Comparison of ENCODE assay signal across 9 cellular contexts in the genomic region with DNA sequence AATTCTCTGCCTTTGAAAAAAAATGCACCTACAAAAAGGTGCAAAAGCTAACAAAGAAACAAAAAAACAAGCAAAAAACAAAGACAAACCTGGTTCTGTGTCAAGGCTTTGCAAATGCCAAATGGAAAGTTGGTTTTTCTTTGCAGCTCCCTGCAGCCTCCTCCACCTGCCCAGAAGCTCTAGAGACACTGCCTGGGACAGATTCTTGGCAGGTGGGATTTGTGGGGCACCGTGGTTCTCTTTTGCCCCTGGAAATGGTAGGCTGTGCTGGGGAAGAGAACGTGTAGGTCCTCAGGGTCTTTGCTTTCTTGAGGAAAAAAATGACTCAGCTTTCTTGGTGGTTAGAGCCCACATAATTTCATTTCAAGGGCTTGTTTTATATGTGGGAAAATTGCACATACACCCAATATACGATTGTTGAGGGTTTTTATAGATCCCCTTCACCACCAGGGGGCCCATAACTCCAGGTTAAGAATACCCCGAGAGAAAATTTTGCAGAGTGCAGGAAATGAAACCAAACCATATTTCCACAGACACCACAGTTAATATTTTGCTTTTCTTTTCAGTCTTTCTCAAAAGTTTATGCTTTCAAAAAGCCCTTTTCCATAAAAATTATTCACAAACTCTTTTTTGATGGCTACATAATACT. TPM values are rescaled to one million over a fixed set of nuclear protein-coding genes. Genes with fewer than 3 reads are reported as not detected.
A peak's percentile ranks its signal among the peaks of the same experiment; 100 is the strongest.
DNase-seq lines count a peak whose midpoint lies in the region; ATAC-seq and TF ChIP-seq lines count a peak whose summit lies in the region.
"Had no signal": no experiment of that assay in that cellular context is flagged by ENCODE, and none has a peak within 500 bp of the region (broad histone marks: within the 10 kb centered on the region; RNA-seq: fewer than 3 reads in every experiment).

No MANE protein-coding gene starts in this region.

- intact Hi-C loops in mammary epithelial cell (cut with micrococcal nuclease): loop anchor here (1.0 to 5.0 kb wide), 5 partner anchors 67 to 685 kb away; no protein-coding TSS in a partner anchor
- intact Hi-C loops in lower lobe of right lung (cut with DNase I): loop anchor here (10.0 kb wide), 1 partner anchor 401 kb away; the partner anchor contains the start of gene S1PR3

- H3K9me3 Mint-ChIP-seq in CD4-positive, CD25-positive, alpha-beta regulatory T cell: peaks cover 0 to 3% (median 0%) of the 10 kb centered on the region in 7 donors
- no peaks in the 10 kb centered on the region for H3K9me3 Mint-ChIP-seq in stimulated activated memory B cell treated with anti-CD40 and anti-IgM and Interleukin-4, amounts not matched to agents 10 μg/mL and 1 μg/mL and 100 μg/mL, for 72 hours

- no peak overlapping the region for H3K9ac ChIP-seq in mammary epithelial cell (ENCODE audit: insufficient read depth, low read length)

- H3K27me3 ChIP-seq in CD4-positive, CD25-positive, alpha-beta regulatory T cell (ENCODE audit: control insufficient read depth, insufficient read depth, low read length): peaks cover 8% of the 10 kb centered on the region
- H3K27me3 ChIP-seq in mammary epithelial cell (ENCODE audit: insufficient read depth, low read length) (peaks cover 4% of the 10 kb centered on the region), lower lobe of right lung (ENCODE audit: low read depth) (peaks cover 4% of the 10 kb centered on the region)
- H3K27me3 ChIP-seq: SJCRH30 had no signal

- H3K4me3 Mint-ChIP-seq in CD4-positive, CD25-positive, alpha-beta regulatory T cell: no peak overlapping the region
- H3K4me3 Mint-ChIP-seq in stimulated activated memory B cell treated with anti-CD40 and anti-IgM and Interleukin-4, amounts not matched to agents 10 μg/mL and 1 μg/mL and 100 μg/mL, for 72 hours: no peak overlapping the region

- no TSS peak for BruUV-seq in mammary epithelial cell (replicated peaks; lab: Mats Ljungman, UMichigan)

- no peaks in the 10 kb centered on the region for H3K36me3 Mint-ChIP-seq in CD4-positive, CD25-positive, alpha-beta regulatory T cell
- no peaks in the 10 kb centered on the region for H3K36me3 Mint-ChIP-seq in stimulated activated memory B cell treated with anti-CD40 and anti-IgM and Interleukin-4, amounts not matched to agents 10 μg/mL and 1 μg/mL and 100 μg/mL, for 72 hours

- WGBS in mammary epithelial cell (ENCODE audit: low coverage, missing lambda C conversion rate): 0% methylated on average over 4 of the region's 4 CpGs

- no peaks in the 10 kb centered on the region for H3K36me3 ChIP-seq in CD4-positive, CD25-positive, alpha-beta regulatory T cell (ENCODE audit: control insufficient read depth, insufficient read depth, low read length)
- H3K36me3 ChIP-seq in mammary epithelial cell (ENCODE audit: insufficient read depth, low read length) (no peaks in the 10 kb centered on the region), lower lobe of right lung (no peaks in the 10 kb centered on the region)
- H3K36me3 ChIP-seq: SJCRH30 had no signal

- CTCF ChIA-PET in mammary epithelial cell (lab: Charles Lee; ENCODE audit: low non-redundant PET): no interaction called here

- dilution Hi-C loops in mammary epithelial cell (cut with HindIII; ENCODE audit: low sequenced_read_pairs): no loop called here

- ATAC-seq in CD4-positive, CD25-positive, alpha-beta regulatory T cell (ENCODE audit: low read depth in 2 of 2): peak in 1 of 2 donors; percentile 44
- ATAC-seq in HG03520 (IDR thresholded peaks at IDR 0.05; ENCODE audit: unreplicated experiment) (peak; percentile 79), lower lobe of right lung (peak; percentile 76 to 78), HG03439 (IDR thresholded peaks at IDR 0.05; ENCODE audit: unreplicated experiment) (no peak)
- ATAC-seq in stimulated activated memory B cell treated with anti-CD40 and anti-IgM and Interleukin-4, amounts not matched to agents 10 μg/mL and 1 μg/mL and 100 μg/mL, for 72 hours: peak; percentile 73

- in situ Hi-C loops in mammary epithelial cell (cut with MboI; ENCODE audit: low sequenced_read_pairs in 2 of 2): loop anchor here (5.0 to 25.0 kb wide), 3 partner anchors 409 to 694 kb away; no protein-coding TSS in a partner anchor

- H3K4me1 ChIP-seq in CD4-positive, CD25-positive, alpha-beta regulatory T cell (ENCODE audit: control insufficient read depth, insufficient read depth, low read length, poor library complexity, severe bottlenecking): no peaks in the 10 kb centered on the region
- H3K4me1 ChIP-seq in mammary epithelial cell (ENCODE audit: insufficient read depth, low read length) (no peaks in the 10 kb centered on the region), lower lobe of right lung (no peaks in the 10 kb centered on the region)
- H3K4me1 ChIP-seq: SJCRH30 had no signal

- H3K4me2 ChIP-seq in mammary epithelial cell (ENCODE audit: insufficient read depth, low read depth, low read length): no peak overlapping the region

- H2AFZ ChIP-seq in mammary epithelial cell (ENCODE audit: low read depth, low read length): no peak overlapping the region

- no peak overlapping the region for H3K27ac Mint-ChIP-seq in CD4-positive, CD25-positive, alpha-beta regulatory T cell
- no peak overlapping the region for H3K27ac Mint-ChIP-seq in stimulated activated memory B cell treated with anti-CD40 and anti-IgM and Interleukin-4, amounts not matched to agents 10 μg/mL and 1 μg/mL and 100 μg/mL, for 72 hours

- DNase-seq in CD4-positive, CD25-positive, alpha-beta regulatory T cell: peak in 2 of 3 donors; percentile 53 to 72
- peak; percentile 29 for DNase-seq in GM19238 (ENCODE audit: insufficient read length, low spot score)
- DNase-seq in SW480 (ENCODE audit: low spot score): peak; percentile 30
- DNase-seq in mammary epithelial cell: peak; percentile 28
- DNase-seq in lower lobe of right lung: no peak

- no peaks in the 10 kb centered on the region for H4K20me1 ChIP-seq in mammary epithelial cell (ENCODE audit: insufficient read depth, low read length)

- H3K27ac ChIP-seq in CD4-positive, CD25-positive, alpha-beta regulatory T cell (ENCODE audit: insufficient read depth, low read length, poor library complexity, severe bottlenecking): no peak overlapping the region
- no peak overlapping the region for H3K27ac ChIP-seq in mammary epithelial cell (ENCODE audit: insufficient read depth, low read depth, low read length)
- no peak overlapping the region for H3K27ac ChIP-seq in lower lobe of right lung
- H3K27ac ChIP-seq: SJCRH30 had no signal

- H3K79me2 ChIP-seq in mammary epithelial cell (ENCODE audit: insufficient read depth, low read length): no peaks in the 10 kb centered on the region

- TF ChIP-seq CTCF in mammary epithelial cell (conservative IDR thresholded peaks at IDR 0.05 in 1 of 2, IDR thresholded peaks at IDR 0.05 in 1 of 2; ENCODE audit: extremely low read depth in 1 of 2, insufficient read depth in 1 of 2, low read depth in 1 of 2, low read length in 2 of 2): peak; percentile 58 to 64
- TF ChIP-seq CTCF in lower lobe of right lung (IDR thresholded peaks at IDR 0.05): peak; percentile 67

- no peak overlapping the region for H3K4me3 ChIP-seq in CD4-positive, CD25-positive, alpha-beta regulatory T cell (ENCODE audit: low read depth, low read length)
- H3K4me3 ChIP-seq in mammary epithelial cell (replicated peaks in 1 of 3; ENCODE audit: insufficient read depth in 1 of 3, low read depth in 2 of 3, low read length in 3 of 3) (no peak overlapping the region), lower lobe of right lung (no peak overlapping the region)
- H3K4me3 ChIP-seq: SJCRH30 had no signal

- H3K27me3 Mint-ChIP-seq in CD4-positive, CD25-positive, alpha-beta regulatory T cell: peaks cover 14% of the 10 kb centered on the region
- peaks cover 9% of the 10 kb centered on the region for H3K27me3 Mint-ChIP-seq in stimulated activated memory B cell treated with anti-CD40 and anti-IgM and Interleukin-4, amounts not matched to agents 10 μg/mL and 1 μg/mL and 100 μg/mL, for 72 hours

- H3K9me3 ChIP-seq in CD4-positive, CD25-positive, alpha-beta regulatory T cell (ENCODE audit: control insufficient read depth in 2 of 2, low read length in 2 of 2): no peaks in the 10 kb centered on the region
- H3K9me3 ChIP-seq in mammary epithelial cell (replicated peaks; ENCODE audit: insufficient read depth, low read length): no peaks in the 10 kb centered on the region
- no peaks in the 10 kb centered on the region for H3K9me3 ChIP-seq in lower lobe of right lung
- H3K9me3 ChIP-seq: SJCRH30 had no signal

- peaks cover 0 to 5% (median 1%) of the 10 kb centered on the region in 4 donors for H3K4me1 Mint-ChIP-seq in CD4-positive, CD25-positive, alpha-beta regulatory T cell
- H3K4me1 Mint-ChIP-seq in stimulated activated memory B cell treated with anti-CD40 and anti-IgM and Interleukin-4, amounts not matched to agents 10 μg/mL and 1 μg/mL and 100 μg/mL, for 72 hours: peaks cover 16% of the 10 kb centered on the region

RNA-seq across cellular contexts. Expression of gene NXNL2, which starts 58.7 kb away (rescaled TPM):
- total RNA-seq in CD4-positive, CD25-positive, alpha-beta regulatory T cell: not detected
- not detected for polyA plus RNA-seq in CD4-positive, CD25-positive, alpha-beta regulatory T cell
- total RNA-seq in mammary epithelial cell (1 to 10 TPM in 1 of 2 donors, under 1 TPM in 1; 0.31 to 1.0 TPM), lower lobe of right lung (0.71 TPM)
- 0.18 TPM for polyA plus RNA-seq in mammary epithelial cell
- polyA minus RNA-seq in mammary epithelial cell: not detected
- total RNA-seq: SJCRH30 had no signal
